In genomic region chr3:118850687-118851086, GRCh38 we compare ENCODE assay signal across 16 cellular contexts.
DNase-seq lines count a peak whose midpoint lies in the region; ATAC-seq, FAIRE-seq and TF ChIP-seq lines count a peak whose summit lies in the region.
"Had no signal": no experiment of that assay in that cellular context is flagged by ENCODE, and none has a peak within 500 bp of the region (broad histone marks: within the 10 kb centered on the region; RNA-seq: fewer than 3 reads in every experiment).

No MANE protein-coding gene starts in this region.

- no peak overlapping the region for H2BK20ac ChIP-seq in H1 (ENCODE audit: low read length)

- H3K4me3 ChIP-seq in H1 (ENCODE audit: extremely low read depth in 1 of 4, insufficient read depth in 2 of 4, low read depth in 3 of 4, low read length in 4 of 4) (no peak overlapping the region), iPS DF 6.9 (ENCODE audit: low read length) (no peak overlapping the region)
- H3K4me3 ChIP-seq: GM23248 had no signal

- ATAC-seq in GM21447 (IDR thresholded peaks at IDR 0.05; ENCODE audit: unreplicated experiment), result no peak
- ATAC-seq in HG02610 (IDR thresholded peaks at IDR 0.05; ENCODE audit: unreplicated experiment), result no peak
- ATAC-seq: CD8-positive, alpha-beta T cell; HCT116 had no signal

- DNase-seq in DMS53 (lab: John Stamatoyannopoulos, UW) (peak; percentile 13), DMS53 treated with DMSO at 0.1 percent for 48 hours (lab: John Stamatoyannopoulos, UW; ENCODE audit: unreplicated experiment) (no peak), H1 (ENCODE audit: low read depth in 1 of 2, low spot score in 2 of 2) (peak in 1 of 2 experiments; percentile 51), iPS DF 6.9 (ENCODE audit: low read depth, low spot score) (peak; percentile 4), DMS153 treated with DMSO at 0.1 percent for 48 hours (lab: John Stamatoyannopoulos, UW; ENCODE audit: unreplicated experiment) (no peak), occipital lobe (lab: John Stamatoyannopoulos, UW) (no peak)
- DNase-seq: CD8-positive, alpha-beta T cell; COR-L47; DMS153; GM23248 had no signal

- H3K9me3 ChIP-seq in H1 (ENCODE audit: insufficient read depth in 2 of 2, low read depth in 1 of 2, low read length in 1 of 2) (no peaks in the 10 kb centered on the region), iPS DF 6.9 (ENCODE audit: control insufficient read depth, insufficient read depth, low read length) (no peaks in the 10 kb centered on the region)

- no peak for TF ChIP-seq POLR2A in H1 (IDR thresholded peaks at IDR 0.05; ENCODE audit: control extremely low read depth in 1 of 2, low read depth in 2 of 2, low read length in 2 of 2)

- H3K79me2 ChIP-seq in H1 (ENCODE audit: control insufficient read depth in 1 of 2, insufficient read depth in 2 of 2, low read length in 2 of 2), result no peaks in the 10 kb centered on the region

- POLR2A ChIA-PET in H1 (lab: Charles Lee; ENCODE audit: partially characterized antibody), result no interaction called here

- FAIRE-seq in H1 (lab: Jason Lieb, UNC), result no peak
- FAIRE-seq: D721Med had no signal

- H2AK5ac ChIP-seq in H1 (ENCODE audit: low read depth, low read length), result no peak overlapping the region

- H3K4me2 ChIP-seq in H1 (ENCODE audit: insufficient read depth in 1 of 2, low read depth in 2 of 2, low read length in 2 of 2), result no peak overlapping the region
- H3K4me2 ChIP-seq: KMS-11 had no signal

- 0 out of 2 replicates have a peak overlapping the region, but pooled peaks have one; percentile 65 for H2AFZ ChIP-seq in H1 (ENCODE audit: low read length)
- H2AFZ ChIP-seq: GM23248 had no signal

- H2BK12ac ChIP-seq in H1 (ENCODE audit: low read depth, low read length), result no peak overlapping the region

- H3K27ac ChIP-seq in H1 (ENCODE audit: low read depth, low read length) (no peak overlapping the region), iPS DF 6.9 (ENCODE audit: low read length) (no peak overlapping the region)
- H3K27ac ChIP-seq: 22Rv1, GM23248, KMS-11 had no signal

- no peak overlapping the region for H3K56ac ChIP-seq in H1 (replicated peaks; ENCODE audit: insufficient read length, low read depth, low read length)

- 85% methylated on average over 10 of the region's 10 CpGs; no CpG with 5 or more reads in 1 of the 2 experiments for WGBS in H1 (ENCODE audit: extremely low coverage in 1 of 2, insufficient coverage in 1 of 2, insufficient read length in 1 of 2, insufficient replicate concordance in 2 of 2, low coverage in 1 of 2, low lambda C conversion rate in 2 of 2, missing lambda C conversion rate in 1 of 2), 2 experiments
- no CpG with 5 or more reads among the region's 10 CpGs for WGBS in iPS DF 6.9 (ENCODE audit: insufficient coverage, insufficient read length)

- no peak overlapping the region for H3K18ac ChIP-seq in H1 (ENCODE audit: extremely low read depth, low read length)

- no peak for TF ChIP-seq EP300 in H1 (IDR thresholded peaks at IDR 0.05; ENCODE audit: borderline replicate concordance in 1 of 2, low read depth in 2 of 2, low read length in 2 of 2)

- H4K91ac ChIP-seq in H1 (replicated peaks; ENCODE audit: insufficient read length, low read length), result no peak overlapping the region

- H3K27me3 ChIP-seq in H1 (replicated peaks in 1 of 4; ENCODE audit: control insufficient read depth in 3 of 4, extremely low read depth in 1 of 4, insufficient read depth in 3 of 4, low read length in 3 of 4) (no peaks in the 10 kb centered on the region), iPS DF 6.9 (ENCODE audit: control insufficient read depth, insufficient read depth, low read length) (no peaks in the 10 kb centered on the region)

- no peak overlapping the region for H3K14ac ChIP-seq in H1 (ENCODE audit: insufficient read length)

- no peak overlapping the region for H4K5ac ChIP-seq in H1 (ENCODE audit: insufficient read length, low read depth, low read length)

- TF ChIP-seq CTCF in H1 (IDR thresholded peaks at IDR 0.05; ENCODE audit: control extremely low read depth in 1 of 3, insufficient read depth in 1 of 3, low read depth in 1 of 3, low read length in 3 of 3), result peak in 2 of 3 experiments; percentile 23 to 46; a peak in 1 of 4 replicates

- H3K36me3 ChIP-seq in H1 (ENCODE audit: control insufficient read depth in 2 of 4, insufficient read depth in 4 of 4, low read length in 3 of 4) (no peaks in the 10 kb centered on the region), iPS DF 6.9 (ENCODE audit: control insufficient read depth, insufficient read depth, low read length) (no peaks in the 10 kb centered on the region)

- no peaks in the 10 kb centered on the region for H3K23me2 ChIP-seq in H1 (ENCODE audit: low read depth, low read length)

- no peak overlapping the region for H3K9ac ChIP-seq in H1 (replicated peaks in 1 of 4; ENCODE audit: extremely low read depth in 1 of 4, low read depth in 3 of 4, low read length in 3 of 4)
- H3K9ac ChIP-seq: GM23248, KMS-11 had no signal

- no peak overlapping the region for H2BK15ac ChIP-seq in H1 (ENCODE audit: low read length)

- CTCF ChIA-PET in H1 (lab: Charles Lee; ENCODE audit: partially characterized antibody), result interaction anchor here (0.6 to 2.5 kb wide), 10 partner anchors 8 to 1350 kb away, joined by 3 to 14 read pairs (median 4); no protein-coding TSS in a partner anchor

- H4K8ac ChIP-seq in H1 (ENCODE audit: extremely low read depth, insufficient read depth, low read length), result no peak overlapping the region

- H3K79me1 ChIP-seq in H1 (ENCODE audit: low read depth, low read length), result no peaks in the 10 kb centered on the region

- no peaks in the 10 kb centered on the region for H4K20me1 ChIP-seq in H1 (replicated peaks in 1 of 2; ENCODE audit: control insufficient read depth in 1 of 2, insufficient read depth in 2 of 2, low read length in 2 of 2)

- H2BK5ac ChIP-seq in H1 (ENCODE audit: low read depth, low read length), result no peak overlapping the region

- no peak overlapping the region for H3K4ac ChIP-seq in H1 (replicated peaks; ENCODE audit: insufficient read length, low read depth, low read length)

- no peak overlapping the region for H3K23ac ChIP-seq in H1 (ENCODE audit: insufficient read length)

- peak in 1 of 2 experiments; percentile 46; a peak in 2 of 4 replicates for TF ChIP-seq RAD21 in H1 (IDR thresholded peaks at IDR 0.05 in 1 of 2, conservative IDR thresholded peaks at IDR 0.05 in 1 of 2; ENCODE audit: low read depth in 2 of 2, low read length in 2 of 2)

- H2BK120ac ChIP-seq in H1 (replicated peaks; ENCODE audit: low read depth, low read length), result no peak overlapping the region

- no peaks in the 10 kb centered on the region for H3K4me1 ChIP-seq in H1 (replicated peaks in 1 of 4; ENCODE audit: control insufficient read depth in 3 of 4, insufficient read depth in 4 of 4, low read length in 3 of 4)
- H3K4me1 ChIP-seq in iPS DF 6.9 (ENCODE audit: control insufficient read depth, insufficient read depth, low read length), result no peaks in the 10 kb centered on the region

TF ChIP-seq in H1, 55 proteins besides CTCF, POLR2A, EP300 and RAD21:
- TF ChIP-seq POU5F1 (IDR thresholded peaks at IDR 0.05; ENCODE audit: low read depth, low read length), result no peak

Comparison
In these comparisons a context has a peak if more than half of its experiments do, and no peak if none do; other contexts are left out.
1. DNase-seq: peak in DMS53 (single experiment) and iPS DF 6.9 (single experiment); none in DMS53 treated with DMSO at 0.1 percent for 48 hours (single experiment), DMS153 treated with DMSO at 0.1 percent for 48 hours (single experiment) and occipital lobe (single experiment).